ENCODE assay signal across 18 cellular contexts in the genomic region with DNA sequence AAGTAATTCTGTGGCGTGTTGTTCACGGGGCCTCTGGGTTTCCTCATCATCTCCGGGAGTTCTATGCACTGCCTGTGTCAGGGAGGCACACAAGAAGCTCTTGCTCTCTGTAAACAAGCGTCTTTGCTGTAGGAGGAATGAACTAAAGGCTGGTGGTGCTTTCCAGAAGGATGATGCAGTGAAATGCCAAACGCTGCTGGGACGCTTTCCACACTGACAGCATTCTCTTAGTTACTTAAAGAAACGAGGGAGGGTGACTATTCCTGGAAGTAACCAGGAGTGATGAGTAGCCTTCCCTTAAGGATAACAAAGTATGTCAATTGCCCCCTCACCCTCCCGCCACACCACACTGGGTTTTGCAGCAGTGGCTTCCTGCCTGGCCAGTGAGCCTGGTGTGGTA. TPM values are rescaled to one million over a fixed set of nuclear protein-coding genes. Genes with fewer than 3 reads are reported as not detected.
A peak's percentile ranks its signal among the peaks of the same experiment; 100 is the strongest.
DNase-seq lines count a peak whose midpoint lies in the region; ATAC-seq and TF ChIP-seq lines count a peak whose summit lies in the region.
"Had no signal": no experiment of that assay in that cellular context is flagged by ENCODE, and none has a peak within 500 bp of the region (broad histone marks: within the 10 kb centered on the region; RNA-seq: fewer than 3 reads in every experiment).

No MANE protein-coding gene starts in this region.

- TF ChIP-seq CTCF in chondrocyte (IDR thresholded peaks at IDR 0.05) (no peak), GM20000 (IDR thresholded peaks at IDR 0.05; ENCODE audit: extremely low read depth, missing control alignments) (no peak)

- H3K36me3 Mint-ChIP-seq in chondrocyte (ENCODE audit: low read depth), result no peaks in the 10 kb centered on the region
- H3K36me3 Mint-ChIP-seq: naive B cell had no signal

- H3K4me3 Mint-ChIP-seq in chondrocyte (ENCODE audit: unreplicated experiment), result no peak overlapping the region
- H3K4me3 Mint-ChIP-seq: activated naive CD4-positive, alpha-beta T cell treated with anti-CD3 and anti-CD28 coated beads for 36 hours; naive B cell had no signal

- ATAC-seq in HG03460 (IDR thresholded peaks at IDR 0.05; ENCODE audit: unreplicated experiment) (no peak), HG02623 (IDR thresholded peaks at IDR 0.05; ENCODE audit: unreplicated experiment) (no peak)
- ATAC-seq: heart left ventricle, left cardiac atrium, upper lobe of right lung had no signal

- H3K9me3 Mint-ChIP-seq in chondrocyte (ENCODE audit: low read depth), result no peaks in the 10 kb centered on the region
- H3K9me3 Mint-ChIP-seq: activated naive CD4-positive, alpha-beta T cell treated with anti-CD3 and anti-CD28 coated beads for 36 hours; naive B cell had no signal

- no peak overlapping the region for H3K27ac Mint-ChIP-seq in chondrocyte (ENCODE audit: unreplicated experiment)
- H3K27ac Mint-ChIP-seq: activated naive CD4-positive, alpha-beta T cell treated with anti-CD3 and anti-CD28 coated beads for 36 hours; naive B cell had no signal

- H3K27me3 Mint-ChIP-seq in chondrocyte (ENCODE audit: low read depth), result peaks cover 10% of the 10 kb centered on the region

- peaks cover 11% of the 10 kb centered on the region for H3K4me1 Mint-ChIP-seq in chondrocyte (ENCODE audit: low read depth)

- peak; percentile 44 for DNase-seq in HCEC 1CT
- DNase-seq in chondrocyte (ENCODE audit: low spot score), result peak; percentile 46
- peak; percentile 9 for DNase-seq in medulla oblongata (ENCODE audit: extremely low spot score)
- DNase-seq in stromal cell of bone marrow (ENCODE audit: low read depth), result peak; percentile 86
- no peak for DNase-seq in stimulated activated CD8-positive, alpha-beta memory T cell treated with anti-CD3 and anti-CD28 coated beads, Interleukin-4, amount 100 ng/mL, for 48 hours
- no peak for DNase-seq in GM20000 (ENCODE audit: low spot score)
- DNase-seq: activated naive CD4-positive, alpha-beta T cell treated with anti-CD3 and anti-CD28 coated beads for 36 hours; central memory CD4-positive, alpha-beta T cell; heart left ventricle; Kasumi-1; left cardiac atrium; naive B cell; NCI-H510A treated with DMSO at 0.1 percent for 48 hours; OCI-M1; stimulated activated CD4-positive, alpha-beta T cell treated with anti-CD3 and anti-CD28 coated beads, Interleukin-2, amount 100 ng/mL, for 48 hours; upper lobe of right lung had no signal

RNA-seq across cellular contexts. Expression of a gene that starts 38.5 kb away (rescaled TPM):
- total RNA-seq in chondrocyte, result 35.8 to 44.1 TPM (median 41.6 TPM) in 3 replicates

Comparison
In these comparisons a context has a peak if more than half of its experiments do, and no peak if none do; other contexts are left out.
1. DNase-seq: peak in HCEC 1CT (single experiment), chondrocyte (single experiment), medulla oblongata (single experiment) and stromal cell of bone marrow (single experiment); none in stimulated activated CD8-positive, alpha-beta memory T cell treated with anti-CD3 and anti-CD28 coated beads, Interleukin-4, amount 100 ng/mL, for 48 hours (single experiment) and GM20000 (single experiment).